17 cellular contexts compared by ENCODE assay signal in the genomic region with DNA sequence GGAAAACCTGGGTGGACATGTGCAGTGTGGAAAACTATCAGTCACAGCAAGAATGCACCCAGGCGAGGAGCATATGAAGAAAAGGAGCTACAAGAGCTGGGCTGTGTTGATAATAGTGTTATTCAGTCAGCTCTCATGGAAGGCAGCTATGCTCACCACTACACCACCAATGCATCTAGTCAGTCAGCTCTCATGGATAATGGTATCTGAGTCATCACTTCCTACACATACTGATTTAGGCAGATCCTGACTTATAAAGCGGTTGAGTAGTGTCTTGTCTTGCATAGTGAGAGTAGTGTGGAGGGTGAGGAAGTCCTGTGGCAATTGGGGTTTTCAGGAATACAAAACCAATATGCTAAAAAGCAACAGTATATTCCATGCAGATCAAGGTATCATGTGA. TPM values are rescaled to one million over a fixed set of nuclear protein-coding genes. Genes with fewer than 3 reads are reported as not detected.
A peak's percentile ranks its signal among the peaks of the same experiment; 100 is the strongest.
DNase-seq lines count a peak whose midpoint lies in the region; ATAC-seq, FAIRE-seq and TF ChIP-seq lines count a peak whose summit lies in the region.
"Had no signal": no experiment of that assay in that cellular context is flagged by ENCODE, and none has a peak within 500 bp of the region (broad histone marks: within the 10 kb centered on the region; RNA-seq: fewer than 3 reads in every experiment).

No MANE protein-coding gene starts in this region.

- BruUV-seq in K562 (replicated peaks; lab: Mats Ljungman, UMichigan), result no TSS peak

- no peaks in the 10 kb centered on the region for H3K79me2 ChIP-seq in K562 (ENCODE audit: control insufficient read depth, insufficient read depth, low read length)

- intact Hi-C loops in K562 (cut with micrococcal nuclease), result no loop called here

- no peaks in the 10 kb centered on the region for H4K20me1 ChIP-seq in K562 (replicated peaks; ENCODE audit: control insufficient read depth, insufficient read depth, low read length)
- H4K20me1 ChIP-seq: BLaER1 treated with 17β-estradiol and CSF1 and Interleukin-3, amounts not matched to agents 10 nM and 100 nM had no signal

- H3K9me1 ChIP-seq in K562 (ENCODE audit: control insufficient read depth, insufficient read depth, low read length), result no peaks in the 10 kb centered on the region

- no peak for TF ChIP-seq RAD21 in K562 (CRISPR knock-in tag; conservative IDR thresholded peaks at IDR 0.05 in 1 of 2, IDR thresholded peaks at IDR 0.05 in 1 of 2)

- TF ChIP-seq CTCF in K562 (IDR thresholded peaks at IDR 0.05 in 2 of 3, conservative IDR thresholded peaks at IDR 0.05 in 1 of 3; ENCODE audit: insufficient read depth in 2 of 3, low read depth in 1 of 3, low read length in 3 of 3), result no peak

- POLR2A ChIA-PET in K562 (lab: Yijun Ruan, JAX), result interaction anchor here (0.7 kb wide), 1 partner anchor 1686 kb away, joined by 4 read pairs; no protein-coding TSS in a partner anchor

- no peak for ATAC-seq in K562
- no peak for ATAC-seq in GM19351 (IDR thresholded peaks at IDR 0.05; ENCODE audit: unreplicated experiment)

- no peak overlapping the region for H3K4me2 ChIP-seq in K562 (ENCODE audit: insufficient read depth, low read length)
- H3K4me2 ChIP-seq: BLaER1 treated with 17β-estradiol and CSF1 and Interleukin-3, amounts not matched to agents 10 nM and 100 nM had no signal

- peaks cover 2 to 22% of the 10 kb centered on the region in 2 experiments; a peak in 2 of 5 replicates for H3K27me3 ChIP-seq in K562 (ENCODE audit: control insufficient read depth in 2 of 2, insufficient read depth in 2 of 2, low read length in 2 of 2)
- H3K27me3 ChIP-seq: BLaER1 treated with 17β-estradiol and CSF1 and Interleukin-3, amounts not matched to agents 10 nM and 100 nM had no signal

- no peak overlapping the region for H3K4me3 ChIP-seq in K562
- H3K4me3 ChIP-seq: BLaER1 treated with 17β-estradiol and CSF1 and Interleukin-3, amounts not matched to agents 10 nM and 100 nM; HAP-1 had no signal

- no peaks in the 10 kb centered on the region; a peak in 1 of 5 replicates for H3K4me1 ChIP-seq in K562 (replicated peaks in 1 of 2; ENCODE audit: control insufficient read depth in 2 of 2, insufficient read depth in 2 of 2, low read length in 2 of 2)
- H3K4me1 ChIP-seq: HAP-1 had no signal

- DNase-seq in HT1080 (ENCODE audit: low read depth) (peak; percentile 6), K562 (ENCODE audit: extremely low read depth in 1 of 4, low spot score in 3 of 4) (no peak), iris pigment epithelial cell (ENCODE audit: low read depth) (peak; percentile 56), superior temporal gyrus (ENCODE audit: extremely low spot score) (peak; percentile 35), NCI-H510A treated with DMSO at 0.1 percent for 48 hours (lab: John Stamatoyannopoulos, UW) (no peak)
- no peak for DNase-seq in activated effector memory CD4-positive, alpha-beta T cell treated with anti-CD3 and anti-CD28 coated beads, Interleukin-2, amount 50 U/mL, for 16 hours
- DNase-seq: EL; NCI-H1092; NCI-H2107; NCI-H345; NCI-H69; NK-92 treated with Interleukin-12 subunit alpha and Interleukin-12 subunit beta, amount 100 ng/mL, for 24 hours; OCI-M1 had no signal

- no peak for TF ChIP-seq EP300 in K562 (IDR thresholded peaks at IDR 0.05; ENCODE audit: low read length)

- FAIRE-seq in K562 (lab: Jason Lieb, UNC), result no peak

- H2AFZ ChIP-seq in K562 (ENCODE audit: low read depth, low read length), result no peak overlapping the region

- in situ Hi-C loops in K562 (cut with MboI), result no loop called here

- no peak overlapping the region for H3K27ac ChIP-seq in K562 (ENCODE audit: extremely low read depth, low read depth, low read length)
- H3K27ac ChIP-seq: BLaER1 treated with 17β-estradiol and CSF1 and Interleukin-3, amounts not matched to agents 10 nM and 100 nM had no signal

- H3K9ac ChIP-seq in K562 (ENCODE audit: insufficient read depth in 1 of 2, low read depth in 2 of 2, low read length in 2 of 2), result no peak overlapping the region
- H3K9ac ChIP-seq: BLaER1 treated with 17β-estradiol and CSF1 and Interleukin-3, amounts not matched to agents 10 nM and 100 nM had no signal

- CTCF ChIA-PET in K562 (lab: Yijun Ruan, JAX; ENCODE audit: low intra/inter-chr PET ratio), result no interaction called here

- peaks cover 1% of the 10 kb centered on the region; the same call in 1 of the 2 replicates for H3K9me3 ChIP-seq in K562 (replicated peaks; ENCODE audit: control insufficient read depth, insufficient read depth, low read depth, low read length)
- H3K9me3 ChIP-seq: HAP-1 had no signal

- WGBS in K562 (ENCODE audit: insufficient coverage, low coverage, missing lambda C conversion rate), result 0% methylated on average over 2 of the region's 2 CpGs

- TF ChIP-seq POLR2A in K562 (conservative IDR thresholded peaks at IDR 0.05), result no peak

- no peaks in the 10 kb centered on the region for H3K36me3 ChIP-seq in K562 (ENCODE audit: control insufficient read depth, insufficient read depth, low read length)
- H3K36me3 ChIP-seq: HAP-1 had no signal

TF ChIP-seq in K562, 482 proteins besides CTCF, POLR2A, EP300 and RAD21 (continues in another document):
- TF ChIP-seq HDAC6 (IDR thresholded peaks at IDR 0.05; ENCODE audit: low read depth, low read length), result no peak

RNA-seq across cellular contexts. Expression of a gene that starts 9.1 kb away (rescaled TPM):
- 3.4 and 5.0 TPM in 2 replicates for total RNA-seq in HT1080 (2014; rRNA removed; shearing (Covaris generic))
- polyA plus RNA-seq in HT1080 (2015; cell fraction: cytosol; rRNA removed), result 3.9 and 4.9 TPM in 2 replicates
- 19.8 and 20.8 TPM in 2 replicates for polyA plus RNA-seq in HT1080 (2015; cell fraction: nucleus; rRNA removed)
- 129 and 221 TPM in 2 replicates for total RNA-seq in K562 (2011; cell fraction: chromatin; rRNA removed; ENCODE audit: low replicate concordance)
- 76.2 and 97.5 TPM in 2 replicates for total RNA-seq in K562 (2011; cell fraction: nucleolus; rRNA removed)
- 145 and 157 TPM in 2 replicates for total RNA-seq in K562 (2011; cell fraction: nucleoplasm; rRNA removed)
- total RNA-seq in K562 (2014; rRNA removed) (8.7 and 12.0 TPM in 2 replicates), K562 (2014; rRNA removed; fragmentation: Illumina TruSeq; extraction: Trizol) (17.6 and 19.1 TPM in 2 replicates), K562 (2015; rRNA removed; fragmentation: Illumina TruSeq; extraction: Trizol) (12.4 and 13.0 TPM in 2 replicates), K562 (2021) (11.6 and 11.8 TPM in 2 replicates)
- polyA plus RNA-seq in K562 (2011; rRNA removed) (21.3 and 22.1 TPM in 2 replicates), K562 (2014; fragmentation: Illumina TruSeq; extraction: Trizol) (13.4 and 14.9 TPM in 2 replicates), K562 (2014; fragmentation: Nextera tagmentation; extraction: Ambion mirVana) (1 to 10 TPM; 3.6 to 7.5 TPM), K562 (2014; rRNA removed) (7.3 and 10.3 TPM in 2 replicates)
- 6.9 and 12.9 TPM in 2 replicates for polyA plus RNA-seq in K562 (2011; cell fraction: cytosol; rRNA removed)
- 34.0 and 38.4 TPM in 2 replicates for polyA plus RNA-seq in K562 (2011; cell fraction: nucleus; rRNA removed)
- 9.6 and 10.9 TPM in 2 replicates for polyA plus RNA-seq in K562 (2012)
- polyA minus RNA-seq in K562 (2011; rRNA and poly(A)+ RNA removed), result 46.8 and 49.8 TPM in 2 replicates
- 16.9 and 19.5 TPM in 2 replicates for polyA minus RNA-seq in K562 (2011; cell fraction: cytosol; rRNA and poly(A)+ RNA removed)
- polyA minus RNA-seq in K562 (2011; cell fraction: nucleus; rRNA and poly(A)+ RNA removed), result 31.4 and 44.3 TPM in 2 replicates

RNA-seq across cellular contexts. Expression of a gene that starts 20.4 kb away (rescaled TPM):
- not detected in 2 replicates for total RNA-seq in HT1080 (2014; rRNA removed; shearing (Covaris generic))
- polyA plus RNA-seq in HT1080 (2015; cell fraction: cytosol; rRNA removed), result not detected in 2 replicates
- polyA plus RNA-seq in HT1080 (2015; cell fraction: nucleus; rRNA removed), result not detected in 2 replicates
- 0.69 and 0.90 TPM in 2 replicates for total RNA-seq in K562 (2011; cell fraction: chromatin; rRNA removed; ENCODE audit: low replicate concordance)
- 0.13 and 0.33 TPM in 2 replicates for total RNA-seq in K562 (2011; cell fraction: nucleolus; rRNA removed)
- total RNA-seq in K562 (2011; cell fraction: nucleoplasm; rRNA removed), result 0.59 TPM in 1 of 2 replicates, not detected in the other
- total RNA-seq in K562 (2014; rRNA removed) (0.16 TPM in 1 of 2 replicates, not detected in the other), K562 (2014; rRNA removed; fragmentation: Illumina TruSeq; extraction: Trizol) (0.10 and 0.18 TPM in 2 replicates), K562 (2015; rRNA removed; fragmentation: Illumina TruSeq; extraction: Trizol) (0.14 and 0.30 TPM in 2 replicates), K562 (2021) (0.44 and 0.45 TPM in 2 replicates)
- polyA plus RNA-seq in K562 (2011; rRNA removed) (0.14 and 0.34 TPM in 2 replicates), K562 (2014; fragmentation: Illumina TruSeq; extraction: Trizol) (0.11 and 0.12 TPM in 2 replicates), K562 (2014; fragmentation: Nextera tagmentation; extraction: Ambion mirVana) (under 1 TPM in 1 of 2 experiments, not detected in 1; 0.06 TPM), K562 (2014; rRNA removed) (0.82 TPM in 1 of 2 replicates, not detected in the other)
- polyA plus RNA-seq in K562 (2011; cell fraction: cytosol; rRNA removed), result 0.35 TPM in 1 of 2 replicates, not detected in the other
- polyA plus RNA-seq in K562 (2011; cell fraction: nucleus; rRNA removed), result 0.13 and 0.20 TPM in 2 replicates
- polyA plus RNA-seq in K562 (2012), result 0.08 TPM in 2 replicates
- polyA minus RNA-seq in K562 (2011; rRNA and poly(A)+ RNA removed), result 0.28 and 0.45 TPM in 2 replicates
- polyA minus RNA-seq in K562 (2011; cell fraction: cytosol; rRNA and poly(A)+ RNA removed), result not detected in 2 replicates
- polyA minus RNA-seq in K562 (2011; cell fraction: nucleus; rRNA and poly(A)+ RNA removed), result 0.33 TPM in 1 of 2 replicates, not detected in the other
- total RNA-seq: HT-29 had no signal

RNA-seq across cellular contexts. Expression of a gene that starts 46.6 kb away (rescaled TPM):
- 0.31 TPM in 1 of 2 replicates, not detected in the other for total RNA-seq in HT1080 (2014; rRNA removed; shearing (Covaris generic))
- not detected in 2 replicates for polyA plus RNA-seq in HT1080 (2015; cell fraction: cytosol; rRNA removed)
- polyA plus RNA-seq in HT1080 (2015; cell fraction: nucleus; rRNA removed), result not detected in 2 replicates
- 31.0 and 74.9 TPM in 2 replicates for total RNA-seq in K562 (2011; cell fraction: chromatin; rRNA removed; ENCODE audit: low replicate concordance)
- 14.5 and 15.5 TPM in 2 replicates for total RNA-seq in K562 (2011; cell fraction: nucleolus; rRNA removed)
- 28.6 and 31.9 TPM in 2 replicates for total RNA-seq in K562 (2011; cell fraction: nucleoplasm; rRNA removed)
- 3.8 and 5.0 TPM in 2 replicates for total RNA-seq in K562 (2014; rRNA removed)
- total RNA-seq in K562 (2014; rRNA removed; fragmentation: Illumina TruSeq; extraction: Trizol), result 14.6 and 15.7 TPM in 2 replicates
- 9.1 TPM in 2 replicates for total RNA-seq in K562 (2015; rRNA removed; fragmentation: Illumina TruSeq; extraction: Trizol)
- 7.4 and 8.8 TPM in 2 replicates for total RNA-seq in K562 (2021)
- polyA plus RNA-seq in K562 (2011; rRNA removed), result 4.6 and 9.2 TPM in 2 replicates
- 1.8 and 1.9 TPM in 2 replicates for polyA plus RNA-seq in K562 (2011; cell fraction: cytosol; rRNA removed)
- 3.7 and 5.8 TPM in 2 replicates for polyA plus RNA-seq in K562 (2011; cell fraction: nucleus; rRNA removed)
- 3.7 and 4.9 TPM in 2 replicates for polyA plus RNA-seq in K562 (2012)
- 6.6 and 7.1 TPM in 2 replicates for polyA plus RNA-seq in K562 (2014; fragmentation: Illumina TruSeq; extraction: Trizol)
- polyA plus RNA-seq in K562 (2014; fragmentation: Nextera tagmentation; extraction: Ambion mirVana), result 1 to 10 TPM; 3.5 to 5.2 TPM
- polyA plus RNA-seq in K562 (2014; rRNA removed), result 5.3 and 5.5 TPM in 2 replicates
- 20.0 and 20.5 TPM in 2 replicates for polyA minus RNA-seq in K562 (2011; rRNA and poly(A)+ RNA removed)
- 4.6 and 9.3 TPM in 2 replicates for polyA minus RNA-seq in K562 (2011; cell fraction: cytosol; rRNA and poly(A)+ RNA removed)
- polyA minus RNA-seq in K562 (2011; cell fraction: nucleus; rRNA and poly(A)+ RNA removed), result 5.5 and 9.7 TPM in 2 replicates
- total RNA-seq: HT-29 had no signal

Comparison
In these comparisons a context has a peak if more than half of its experiments do, and no peak if none do; other contexts are left out.
1. DNase-seq: peak in HT1080 (single experiment), iris pigment epithelial cell (single experiment) and superior temporal gyrus (single experiment); none in K562 (0 of 4), activated effector memory CD4-positive, alpha-beta T cell treated with anti-CD3 and anti-CD28 coated beads, Interleukin-2, amount 50 U/mL, for 16 hours (single experiment) and NCI-H510A treated with DMSO at 0.1 percent for 48 hours (single experiment).